ENCODE assay signal across 2 cellular contexts in the genomic region with DNA sequence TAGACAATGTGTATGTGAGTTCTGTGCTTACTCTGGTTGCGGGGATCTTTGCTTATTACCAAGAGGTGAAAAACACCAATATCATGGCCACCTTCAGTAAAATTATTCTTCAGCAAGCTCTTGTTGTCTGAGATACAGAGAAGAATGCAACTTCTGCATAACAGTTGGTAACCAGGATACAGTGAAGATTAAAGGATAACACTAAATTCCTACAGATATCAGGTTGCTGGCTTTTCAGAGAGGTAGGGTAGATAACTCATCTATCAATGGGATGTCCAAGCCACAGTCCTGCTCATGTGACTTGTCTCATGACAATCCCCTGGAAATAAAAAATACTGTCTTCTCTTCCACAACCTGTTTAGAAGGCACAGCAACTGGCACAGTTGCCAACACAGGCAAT.
TF ChIP-seq lines count a peak whose summit lies in the region.

No MANE protein-coding gene starts in this region.

TF ChIP-seq in SK-N-SH treated with all-trans-retinoic acid at 6 μM for 48 hours, 23 proteins besides CTCF, POLR2A, EP300 and RAD21 (continued from another document):
- no peak for TF ChIP-seq TOX (CRISPR knock-in tag; IDR thresholded peaks at IDR 0.05; ENCODE audit: borderline replicate concordance)
- no peak for TF ChIP-seq PATZ1 (CRISPR knock-in tag; IDR thresholded peaks at IDR 0.05; ENCODE audit: borderline replicate concordance)
- TF ChIP-seq SNAI2 (CRISPR knock-in tag; IDR thresholded peaks at IDR 0.05): no peak
- TF ChIP-seq, protein P1, sequence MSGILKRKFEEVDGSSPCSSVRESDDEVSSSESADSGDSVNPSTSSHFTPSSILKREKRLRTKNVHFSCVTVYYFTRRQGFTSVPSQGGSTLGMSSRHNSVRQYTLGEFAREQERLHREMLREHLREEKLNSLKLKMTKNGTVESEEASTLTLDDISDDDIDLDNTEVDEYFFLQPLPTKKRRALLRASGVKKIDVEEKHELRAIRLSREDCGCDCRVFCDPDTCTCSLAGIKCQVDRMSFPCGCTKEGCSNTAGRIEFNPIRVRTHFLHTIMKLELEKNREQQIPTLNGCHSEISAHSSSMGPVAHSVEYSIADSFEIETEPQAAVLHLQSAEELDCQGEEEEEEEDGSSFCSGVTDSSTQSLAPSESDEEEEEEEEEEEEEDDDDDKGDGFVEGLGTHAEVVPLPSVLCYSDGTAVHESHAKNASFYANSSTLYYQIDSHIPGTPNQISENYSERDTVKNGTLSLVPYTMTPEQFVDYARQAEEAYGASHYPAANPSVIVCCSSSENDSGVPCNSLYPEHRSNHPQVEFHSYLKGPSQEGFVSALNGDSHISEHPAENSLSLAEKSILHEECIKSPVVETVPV (CRISPR knock-in tag; IDR thresholded peaks at IDR 0.05): no peak
- no peak for TF ChIP-seq TSHZ2 (CRISPR knock-in tag; IDR thresholded peaks at IDR 0.05)
- no peak for TF ChIP-seq ZNF70 (CRISPR knock-in tag; IDR thresholded peaks at IDR 0.05)
- TF ChIP-seq ESRRG (CRISPR knock-in tag; IDR thresholded peaks at IDR 0.05): no peak

TF ChIP-seq in SK-N-SH, 30 proteins besides CTCF, POLR2A, EP300 and RAD21 (continued from another document):
- TF ChIP-seq, protein P2, sequence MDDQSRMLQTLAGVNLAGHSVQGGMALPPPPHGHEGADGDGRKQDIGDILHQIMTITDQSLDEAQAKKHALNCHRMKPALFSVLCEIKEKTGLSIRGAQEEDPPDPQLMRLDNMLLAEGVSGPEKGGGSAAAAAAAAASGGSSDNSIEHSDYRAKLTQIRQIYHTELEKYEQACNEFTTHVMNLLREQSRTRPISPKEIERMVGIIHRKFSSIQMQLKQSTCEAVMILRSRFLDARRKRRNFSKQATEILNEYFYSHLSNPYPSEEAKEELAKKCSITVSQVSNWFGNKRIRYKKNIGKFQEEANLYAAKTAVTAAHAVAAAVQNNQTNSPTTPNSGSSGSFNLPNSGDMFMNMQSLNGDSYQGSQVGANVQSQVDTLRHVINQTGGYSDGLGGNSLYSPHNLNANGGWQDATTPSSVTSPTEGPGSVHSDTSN (IDR thresholded peaks at IDR 0.05): no peak
- no peak for TF ChIP-seq JUND (IDR thresholded peaks at IDR 0.05)
- TF ChIP-seq FOXJ3 (CRISPR knock-in tag; IDR thresholded peaks at IDR 0.05): no peak
- no peak for TF ChIP-seq RFX5 (IDR thresholded peaks at IDR 0.05; ENCODE audit: low read length)
- TF ChIP-seq USF2 (IDR thresholded peaks at IDR 0.05; ENCODE audit: borderline replicate concordance, low read depth, low read length): no peak
- no peak for TF ChIP-seq SMC3 (IDR thresholded peaks at IDR 0.05; ENCODE audit: low read depth, low read length)
- no peak for TF ChIP-seq GABPA (IDR thresholded peaks at IDR 0.05; ENCODE audit: low read depth)
- no peak for TF ChIP-seq EZH2phosphoT487 (IDR thresholded peaks at IDR 0.05; ENCODE audit: borderline replicate concordance, low read depth)
